Comparison of ENCODE assay signal across 1 cellular context in genomic region chr5:149745944-149746326, GRCh38.
TF ChIP-seq lines count a peak whose summit lies in the region.

No MANE protein-coding gene starts in this region.

TF ChIP-seq in K562, 482 proteins besides CTCF, POLR2A, EP300 and RAD21 (continued from another document):
- TF ChIP-seq, protein P1, sequence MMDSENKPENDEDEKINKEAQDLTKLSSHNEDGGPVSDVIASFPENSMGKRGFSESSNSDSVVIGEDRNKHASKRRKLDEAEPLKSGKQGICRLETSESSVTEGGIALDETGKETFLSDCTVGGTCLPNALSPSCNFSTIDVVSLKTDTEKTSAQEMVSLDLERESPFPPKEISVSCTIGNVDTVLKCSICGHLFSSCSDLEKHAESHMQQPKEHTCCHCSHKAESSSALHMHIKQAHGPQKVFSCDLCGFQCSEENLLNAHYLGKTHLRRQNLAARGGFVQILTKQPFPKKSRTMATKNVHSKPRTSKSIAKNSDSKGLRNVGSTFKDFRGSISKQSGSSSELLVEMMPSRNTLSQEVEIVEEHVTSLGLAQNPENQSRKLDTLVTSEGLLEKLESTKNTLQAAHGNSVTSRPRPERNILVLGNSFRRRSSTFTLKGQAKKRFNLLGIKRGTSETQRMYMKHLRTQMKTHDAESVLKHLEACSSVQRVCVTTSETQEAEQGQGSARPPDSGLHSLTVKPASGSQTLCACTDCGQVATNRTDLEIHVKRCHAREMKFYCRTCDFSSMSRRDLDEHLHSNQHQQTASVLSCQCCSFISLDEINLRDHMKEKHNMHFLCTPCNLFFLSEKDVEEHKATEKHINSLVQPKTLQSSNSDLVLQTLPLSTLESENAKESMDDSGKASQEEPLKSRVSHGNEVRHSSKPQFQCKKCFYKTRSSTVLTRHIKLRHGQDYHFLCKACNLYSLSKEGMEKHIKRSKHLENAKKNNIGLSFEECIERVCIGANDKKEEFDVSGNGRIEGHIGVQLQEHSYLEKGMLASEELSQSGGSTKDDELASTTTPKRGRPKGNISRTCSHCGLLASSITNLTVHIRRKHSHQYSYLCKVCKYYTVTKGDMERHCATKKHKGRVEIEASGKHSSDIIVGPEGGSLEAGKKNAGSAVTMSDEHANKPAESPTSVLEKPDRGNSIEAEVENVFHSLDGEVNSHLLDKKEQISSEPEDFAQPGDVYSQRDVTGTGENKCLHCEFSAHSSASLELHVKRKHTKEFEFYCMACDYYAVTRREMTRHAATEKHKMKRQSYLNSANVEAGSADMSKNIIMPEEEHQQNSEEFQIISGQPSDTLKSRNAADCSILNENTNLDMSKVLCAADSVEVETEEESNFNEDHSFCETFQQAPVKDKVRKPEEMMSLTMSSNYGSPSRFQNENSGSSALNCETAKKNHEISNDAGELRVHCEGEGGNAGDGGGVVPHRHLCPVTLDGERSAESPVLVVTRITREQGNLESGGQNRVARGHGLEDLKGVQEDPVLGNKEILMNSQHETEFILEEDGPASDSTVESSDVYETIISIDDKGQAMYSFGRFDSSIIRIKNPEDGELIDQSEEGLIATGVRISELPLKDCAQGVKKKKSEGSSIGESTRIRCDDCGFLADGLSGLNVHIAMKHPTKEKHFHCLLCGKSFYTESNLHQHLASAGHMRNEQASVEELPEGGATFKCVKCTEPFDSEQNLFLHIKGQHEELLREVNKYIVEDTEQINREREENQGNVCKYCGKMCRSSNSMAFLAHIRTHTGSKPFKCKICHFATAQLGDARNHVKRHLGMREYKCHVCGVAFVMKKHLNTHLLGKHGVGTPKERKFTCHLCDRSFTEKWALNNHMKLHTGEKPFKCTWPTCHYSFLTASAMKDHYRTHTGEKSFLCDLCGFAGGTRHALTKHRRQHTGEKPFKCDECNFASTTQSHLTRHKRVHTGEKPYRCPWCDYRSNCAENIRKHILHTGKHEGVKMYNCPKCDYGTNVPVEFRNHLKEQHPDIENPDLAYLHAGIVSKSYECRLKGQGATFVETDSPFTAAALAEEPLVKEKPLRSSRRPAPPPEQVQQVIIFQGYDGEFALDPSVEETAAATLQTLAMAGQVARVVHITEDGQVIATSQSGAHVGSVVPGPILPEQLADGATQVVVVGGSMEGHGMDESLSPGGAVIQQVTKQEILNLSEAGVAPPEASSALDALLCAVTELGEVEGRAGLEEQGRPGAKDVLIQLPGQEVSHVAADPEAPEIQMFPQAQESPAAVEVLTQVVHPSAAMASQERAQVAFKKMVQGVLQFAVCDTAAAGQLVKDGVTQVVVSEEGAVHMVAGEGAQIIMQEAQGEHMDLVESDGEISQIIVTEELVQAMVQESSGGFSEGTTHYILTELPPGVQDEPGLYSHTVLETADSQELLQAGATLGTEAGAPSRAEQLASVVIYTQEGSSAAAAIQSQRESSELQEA (IDR thresholded peaks at IDR 0.05; ENCODE audit: low read depth) = no peak
- TF ChIP-seq GABPB2 (CRISPR knock-in tag; conservative IDR thresholded peaks at IDR 0.05) = no peak
- TF ChIP-seq ATF1 (CRISPR knock-in tag; IDR thresholded peaks at IDR 0.05) = no peak
- TF ChIP-seq ATF1 (tag; IDR thresholded peaks at IDR 0.05) = no peak
